Comparison of ENCODE assay signal across 10 cellular contexts in the genomic region with DNA sequence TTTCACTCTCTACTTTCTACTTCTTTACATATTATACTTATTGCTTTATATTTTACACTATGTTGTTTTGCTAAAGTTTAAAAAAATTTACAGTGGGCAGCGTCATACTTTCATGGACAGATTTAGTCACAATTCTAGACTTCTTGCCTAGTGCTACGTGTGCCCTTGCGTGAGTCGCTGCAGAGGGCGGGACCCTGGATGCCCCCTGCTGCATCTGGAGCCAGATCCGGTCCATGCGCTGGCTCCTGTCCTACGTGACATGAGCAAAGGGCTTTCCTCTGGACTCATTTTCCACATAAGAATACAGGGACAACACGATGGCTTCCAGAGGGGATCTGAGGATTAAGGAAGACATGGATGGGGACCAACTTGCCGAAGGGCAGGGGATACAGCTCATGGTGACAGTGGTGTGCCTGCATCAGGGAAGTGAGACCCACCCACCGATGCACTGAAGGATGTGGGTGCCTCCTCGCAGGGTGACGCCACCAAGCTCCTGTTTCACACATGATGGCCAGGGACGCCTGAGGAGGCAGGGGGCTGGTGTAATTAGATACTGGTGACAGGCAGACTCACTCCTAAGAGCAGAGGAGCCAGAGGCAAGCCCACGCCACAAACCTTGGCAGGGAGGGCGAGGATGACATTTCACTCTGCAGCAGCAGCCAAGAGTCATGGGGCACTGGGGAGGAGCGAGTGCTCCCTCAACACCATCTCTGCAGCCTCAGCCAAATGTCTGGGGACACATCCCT.
DNase-seq lines count a peak whose midpoint lies in the region; ATAC-seq and TF ChIP-seq lines count a peak whose summit lies in the region.
"Had no signal": no experiment of that assay in that cellular context is flagged by ENCODE, and none has a peak within 500 bp of the region (broad histone marks: within the 10 kb centered on the region; RNA-seq: fewer than 3 reads in every experiment).

No MANE protein-coding gene starts in this region.

- H3K4me3 ChIP-seq in left ventricle myocardium inferior, result no peak overlapping the region
- H3K4me3 ChIP-seq in spleen, result no peak overlapping the region
- H3K4me3 ChIP-seq in mesenchymal stem cell (ENCODE audit: insufficient read depth in 1 of 2, low read depth in 1 of 2, low read length in 2 of 2), result no peak overlapping the region
- H3K4me3 ChIP-seq: SK-N-MC had no signal

- H2BK12ac ChIP-seq in mesenchymal stem cell (ENCODE audit: low read length in 2 of 2), result no peak overlapping the region

- peaks cover 37% of the 10 kb centered on the region for H3K79me1 ChIP-seq in mesenchymal stem cell (replicated peaks; ENCODE audit: low read length, poor library complexity, severe bottlenecking)

- H3K9me3 ChIP-seq in left ventricle myocardium inferior (replicated peaks) (no peaks in the 10 kb centered on the region), spleen (no peaks in the 10 kb centered on the region), mesenchymal stem cell (ENCODE audit: control insufficient read depth, low read length) (no peaks in the 10 kb centered on the region)

- H2BK15ac ChIP-seq in mesenchymal stem cell (ENCODE audit: low read depth, poor library complexity, severe bottlenecking), result no peak overlapping the region

- no peak overlapping the region for H4K8ac ChIP-seq in mesenchymal stem cell (ENCODE audit: low read length)

- H2AK5ac ChIP-seq in mesenchymal stem cell (ENCODE audit: low read length, severe bottlenecking), result no peak overlapping the region

- H3K4ac ChIP-seq in mesenchymal stem cell (ENCODE audit: low read depth in 1 of 2, low read length in 2 of 2), result no peak overlapping the region

- H3K9ac ChIP-seq in mesenchymal stem cell (ENCODE audit: low read length), result no peak overlapping the region

- H2BK120ac ChIP-seq in mesenchymal stem cell (ENCODE audit: low read depth, low read length), result no peak overlapping the region

- no peak overlapping the region for H3K18ac ChIP-seq in mesenchymal stem cell (ENCODE audit: low read depth in 1 of 2, low read length in 2 of 2)

- peaks cover 76% of the 10 kb centered on the region for H3K27me3 ChIP-seq in left ventricle myocardium inferior (ENCODE audit: low read depth)
- peaks cover 0 to 15% (median 0%) of the 10 kb centered on the region in 7 donors for H3K27me3 ChIP-seq in spleen (replicated peaks in 1 of 7)
- H3K27me3 ChIP-seq in mesenchymal stem cell (ENCODE audit: control insufficient read depth in 1 of 2, insufficient read depth in 1 of 2, low read length in 2 of 2), result peaks cover 0 to 45% of the 10 kb centered on the region in 2 experiments

- 72 to 84% (median 80%) methylated on average over 17 of the region's 17 CpGs for WGBS in spleen, 5 donors
- 79% methylated on average over 17 of the region's 17 CpGs for WGBS in mesenchymal stem cell

- H3K4me2 ChIP-seq in mesenchymal stem cell (ENCODE audit: low read length, poor library complexity, severe bottlenecking), result no peak overlapping the region

- H3K4me1 ChIP-seq in left ventricle myocardium inferior (no peaks in the 10 kb centered on the region), spleen (no peaks in the 10 kb centered on the region), mesenchymal stem cell (ENCODE audit: control insufficient read depth, insufficient read depth, low read depth, low read length) (peaks cover 45% of the 10 kb centered on the region)

- no peak overlapping the region for H2AFZ ChIP-seq in mesenchymal stem cell (ENCODE audit: low read depth, low read length)

- DNase-seq in activated CD8-positive, alpha-beta memory T cell treated with anti-CD3 and anti-CD28 coated beads, Interleukin-2, amount 50 U/mL, for 4 hours, result peak; percentile 11
- DNase-seq in activated CD8-positive, alpha-beta memory T cell treated with anti-CD3 and anti-CD28 coated beads for 24 hours, result no peak
- DNase-seq in NCI-H446 (lab: John Stamatoyannopoulos, UW) (peak; percentile 53 to 86), left ventricle myocardium inferior (peak; percentile 13), spleen (peak; percentile 64), NCI-H774 (lab: John Stamatoyannopoulos, UW) (no peak), mesenchymal stem cell (no peak)
- DNase-seq: effector memory CD8-positive, alpha-beta T cell had no signal

- no peak overlapping the region for H2BK5ac ChIP-seq in mesenchymal stem cell (ENCODE audit: low read depth, low read length, poor library complexity, severe bottlenecking)

- no peak overlapping the region for H3K14ac ChIP-seq in mesenchymal stem cell (ENCODE audit: low read length in 2 of 2)

- TF ChIP-seq POLR2A in spleen (IDR thresholded peaks at IDR 0.05), result no peak

- no peak overlapping the region for H3K23ac ChIP-seq in mesenchymal stem cell (ENCODE audit: low read length in 2 of 2)

- no peak for ATAC-seq in HG03520 (IDR thresholded peaks at IDR 0.05; ENCODE audit: unreplicated experiment)
- ATAC-seq: effector memory CD8-positive, alpha-beta T cell had no signal

- no peak overlapping the region for H4K91ac ChIP-seq in mesenchymal stem cell (ENCODE audit: low read length)

- no peaks in the 10 kb centered on the region for H3K36me3 ChIP-seq in left ventricle myocardium inferior
- no peaks in the 10 kb centered on the region for H3K36me3 ChIP-seq in spleen
- H3K36me3 ChIP-seq in mesenchymal stem cell (ENCODE audit: control insufficient read depth in 1 of 2, insufficient read depth in 2 of 2, low read depth in 1 of 2, low read length in 2 of 2), result peaks cover 0 to 17% of the 10 kb centered on the region in 2 experiments

- H3K27ac ChIP-seq in left ventricle myocardium inferior (replicated peaks), result no peak overlapping the region
- H3K27ac ChIP-seq in spleen, result no peak overlapping the region
- H3K27ac ChIP-seq in mesenchymal stem cell (ENCODE audit: low read length, poor library complexity, severe bottlenecking), result no peak overlapping the region
- H3K27ac ChIP-seq: SK-N-MC had no signal

- no peak for TF ChIP-seq CTCF in left ventricle myocardium inferior (IDR thresholded peaks at IDR 0.05; ENCODE audit: borderline replicate concordance)
- TF ChIP-seq CTCF in spleen (IDR thresholded peaks at IDR 0.05 in 8 of 11, conservative IDR thresholded peaks at IDR 0.05 in 3 of 11), result no peak

- intact Hi-C loops in left ventricle myocardium inferior (cut with micrococcal nuclease), result no loop called here
- intact Hi-C loops in spleen (cut with DNase I; ENCODE audit: low total_unique reads), result no loop called here

Comparison
In these comparisons a context has a peak if more than half of its experiments do, and no peak if none do; other contexts are left out.
1. DNase-seq: peak in activated CD8-positive, alpha-beta memory T cell treated with anti-CD3 and anti-CD28 coated beads, Interleukin-2, amount 50 U/mL, for 4 hours (single experiment), NCI-H446 (2 of 2), left ventricle myocardium inferior (single experiment) and spleen (single experiment); none in activated CD8-positive, alpha-beta memory T cell treated with anti-CD3 and anti-CD28 coated beads for 24 hours (single experiment), NCI-H774 (single experiment) and mesenchymal stem cell (single experiment).